In genomic region chr2:128621074-128621473, GRCh38 we compare ENCODE assay signal across 23 cellular contexts.
A peak's percentile ranks its signal among the peaks of the same experiment; 100 is the strongest.
DNase-seq lines count a peak whose midpoint lies in the region; ATAC-seq and TF ChIP-seq lines count a peak whose summit lies in the region.
"Had no signal": no experiment of that assay in that cellular context is flagged by ENCODE, and none has a peak within 500 bp of the region (broad histone marks: within the 10 kb centered on the region; RNA-seq: fewer than 3 reads in every experiment).

No MANE protein-coding gene starts in this region.

- DNase-seq in CD14-positive monocyte (ENCODE audit: low spot score) (peak; percentile 5), IMR-90 (no peak), upper lobe of right lung (peak; percentile 40), NCI-H345 treated with DMSO at 0.1 percent for 48 hours (lab: John Stamatoyannopoulos, UW; ENCODE audit: unreplicated experiment) (no peak), NOMO-1 treated with dmso at 0.1 percent for 144 hours (lab: John Stamatoyannopoulos, UW; ENCODE audit: unreplicated experiment) (no peak)
- DNase-seq: 8988T; ACHN; AML-193; BE2C; Calu3; CD4-positive, alpha-beta memory T cell; COR-L47; DMS53; DMS79 treated with DMSO at 0.1 percent for 48 hours; GF-D8; H9; HFFc6 had no signal

- no peak overlapping the region for H4K5ac ChIP-seq in IMR-90 (ENCODE audit: low read depth, low read length)

- H3K36me3 Mint-ChIP-seq in CD14-positive monocyte (no peaks in the 10 kb centered on the region), nephron (ENCODE audit: low read depth) (no peaks in the 10 kb centered on the region)
- H3K36me3 Mint-ChIP-seq: CD4-positive, alpha-beta memory T cell had no signal

- BruUV-seq in IMR-90 (replicated peaks; lab: Mats Ljungman, UMichigan), result no TSS peak

- H3K9me3 Mint-ChIP-seq in CD14-positive monocyte, result peaks cover 0 to 2% (median 0%) of the 10 kb centered on the region in 7 donors
- peaks cover 2% of the 10 kb centered on the region for H3K9me3 Mint-ChIP-seq in nephron
- H3K9me3 Mint-ChIP-seq: CD4-positive, alpha-beta memory T cell; HFFc6 had no signal

- H2AFZ ChIP-seq in IMR-90 (replicated peaks; ENCODE audit: low read length, poor library complexity), result no peak overlapping the region
- H2AFZ ChIP-seq: GM23338 had no signal

- dilution Hi-C loops in IMR-90 (cut with HindIII; ENCODE audit: low sequenced_read_pairs, unreplicated experiment), result no loop called here

- peak overlapping the region; percentile 57; the same call in 1 of the 2 replicates for H3K4ac ChIP-seq in IMR-90 (ENCODE audit: low read depth, low read length)

- no peak overlapping the region for H3K9ac ChIP-seq in IMR-90 (ENCODE audit: low read depth, low read length)
- H3K9ac ChIP-seq: BLaER1 treated with 17β-estradiol and CSF1 and Interleukin-3, amounts not matched to agents 10 nM and 100 nM had no signal

- no peak overlapping the region for H2BK15ac ChIP-seq in IMR-90 (ENCODE audit: low read depth, low read length)

- no peaks in the 10 kb centered on the region for H3K79me1 ChIP-seq in IMR-90 (ENCODE audit: low read depth in 1 of 2, low read length in 2 of 2)

- H4K20me1 ChIP-seq in IMR-90 (ENCODE audit: insufficient read depth, low read length), result no peaks in the 10 kb centered on the region
- H4K20me1 ChIP-seq: BLaER1 treated with 17β-estradiol and CSF1 and Interleukin-3, amounts not matched to agents 10 nM and 100 nM had no signal

- H3K14ac ChIP-seq in IMR-90 (replicated peaks; ENCODE audit: low read depth, low read length), result peak overlapping the region; percentile 41; the same call in 1 of the 2 replicates

- H3K27me3 Mint-ChIP-seq in CD14-positive monocyte (ENCODE audit: low read depth in 3 of 3) (peaks cover 3 to 5% (median 4%) of the 10 kb centered on the region in 3 donors), nephron (ENCODE audit: low read depth) (peaks cover 5% of the 10 kb centered on the region)

- H4K8ac ChIP-seq in IMR-90 (ENCODE audit: low read depth in 2 of 2, low read length in 2 of 2), result no peak overlapping the region

- no peak overlapping the region for H2AK9ac ChIP-seq in IMR-90 (replicated peaks; ENCODE audit: low read depth, low read length, poor library complexity)

- no peak overlapping the region for H3K4me2 ChIP-seq in IMR-90 (ENCODE audit: low read depth, low read length)
- H3K4me2 ChIP-seq: A549; BLaER1 treated with 17β-estradiol and CSF1 and Interleukin-3, amounts not matched to agents 10 nM and 100 nM; GM23338 had no signal

- no peak overlapping the region for H3K23ac ChIP-seq in IMR-90 (ENCODE audit: low read depth, low read length)

- no peak for TF ChIP-seq POLR2A in IMR-90 (IDR thresholded peaks at IDR 0.05; ENCODE audit: low read depth, low read length)

- H2BK5ac ChIP-seq in IMR-90 (ENCODE audit: low read depth, low read length, poor library complexity, severe bottlenecking), result no peak overlapping the region

- H3K27ac Mint-ChIP-seq in CD14-positive monocyte, result peak overlapping the region in 2 of 7 donors; percentile 38 to 42
- H3K27ac Mint-ChIP-seq in nephron, result peak overlapping the region in 2 of 3 experiments; percentile 4 to 5
- H3K27ac Mint-ChIP-seq: CD4-positive, alpha-beta memory T cell; GM23338; H9; HFFc6 had no signal

- no peak overlapping the region for H3K18ac ChIP-seq in IMR-90 (ENCODE audit: low read depth, low read length)

- no peak for ATAC-seq in IMR-90 (ENCODE audit: low read depth)
- no peak for ATAC-seq in upper lobe of right lung
- ATAC-seq in HG02852 (IDR thresholded peaks at IDR 0.05; ENCODE audit: unreplicated experiment), result no peak
- ATAC-seq: A549, GM23338, HCT116 had no signal

- no peak overlapping the region for H3K56ac ChIP-seq in IMR-90 (ENCODE audit: extremely low read depth, insufficient read depth, low read length)

- no peak for TF ChIP-seq RAD21 in IMR-90 (IDR thresholded peaks at IDR 0.05; ENCODE audit: low read length)

- intact Hi-C loops in CD14-positive monocyte (cut with micrococcal nuclease), result no loop called here
- intact Hi-C loops in IMR-90 (cut with micrococcal nuclease), result loop anchor here (5.0 kb wide), 1 partner anchor 299 kb away; no protein-coding TSS in a partner anchor
- intact Hi-C loops in upper lobe of right lung (cut with DNase I), result no loop called here

- H2BK20ac ChIP-seq in IMR-90 (ENCODE audit: low read depth, low read length), result no peak overlapping the region; the same call in none of the 2 replicates

- H3K27ac ChIP-seq in IMR-90 (ENCODE audit: insufficient read depth, low read length) (peak overlapping the region; percentile 17; the same call in 1 of the 2 replicates), upper lobe of right lung (no peak overlapping the region)
- H3K27ac ChIP-seq: A549; BLaER1 treated with 17β-estradiol and CSF1 and Interleukin-3, amounts not matched to agents 10 nM and 100 nM had no signal

- H2BK120ac ChIP-seq in IMR-90 (ENCODE audit: low read depth, low read length), result peak overlapping the region; percentile 29

- no peak overlapping the region for H3K4me3 ChIP-seq in IMR-90 (ENCODE audit: insufficient read depth, low read depth, low read length)
- H3K4me3 ChIP-seq in upper lobe of right lung, result no peak overlapping the region
- H3K4me3 ChIP-seq: A549; BLaER1 treated with 17β-estradiol and CSF1 and Interleukin-3, amounts not matched to agents 10 nM and 100 nM; GM23338 had no signal

- POLR2A ChIA-PET in IMR-90 (lab: Charles Lee; ENCODE audit: unreplicated experiment), result no interaction called here

- H3K27me3 ChIP-seq in IMR-90 (ENCODE audit: control insufficient read depth, insufficient read depth, low read length) (no peaks in the 10 kb centered on the region), upper lobe of right lung (no peaks in the 10 kb centered on the region)
- H3K27me3 ChIP-seq: BE2C; BLaER1 treated with 17β-estradiol and CSF1 and Interleukin-3, amounts not matched to agents 10 nM and 100 nM had no signal

- in situ Hi-C loops in IMR-90 (cut with MboI; ENCODE audit: low sequenced_read_pairs), result loop anchor here (10.0 kb wide), 1 partner anchor 296 kb away; no protein-coding TSS in a partner anchor

- H3K4me1 ChIP-seq in IMR-90 (ENCODE audit: control insufficient read depth, insufficient read depth, low read length) (peaks cover 34% of the 10 kb centered on the region), upper lobe of right lung (peaks cover 3% of the 10 kb centered on the region)
- H3K4me1 ChIP-seq: A549, BE2C had no signal

- H3K4me1 Mint-ChIP-seq in CD14-positive monocyte (peaks cover 30% of the 10 kb centered on the region), nephron (peaks cover 24% of the 10 kb centered on the region)
- H3K4me1 Mint-ChIP-seq: CD4-positive, alpha-beta memory T cell had no signal

- H4K91ac ChIP-seq in IMR-90 (ENCODE audit: insufficient read depth, low read depth, low read length), result 0 out of 2 replicates have a peak overlapping the region, but pooled peaks have one; percentile 10

- H3K9me1 ChIP-seq in IMR-90 (ENCODE audit: insufficient read depth, low read length), result peaks cover 28% of the 10 kb centered on the region

- no peak overlapping the region for H3K4me3 Mint-ChIP-seq in CD14-positive monocyte
- H3K4me3 Mint-ChIP-seq in nephron, result no peak overlapping the region
- H3K4me3 Mint-ChIP-seq: CD4-positive, alpha-beta memory T cell; GM23338; H9; HFFc6 had no signal

- H3K36me3 ChIP-seq in IMR-90 (ENCODE audit: control insufficient read depth, insufficient read depth, low read length), result no peaks in the 10 kb centered on the region
- H3K36me3 ChIP-seq in upper lobe of right lung, result no peaks in the 10 kb centered on the region
- H3K36me3 ChIP-seq: BE2C; BLaER1 treated with 17β-estradiol and CSF1 and Interleukin-3, amounts not matched to agents 10 nM and 100 nM had no signal

- no peak for TF ChIP-seq CTCF in CD14-positive monocyte (IDR thresholded peaks at IDR 0.05)
- TF ChIP-seq CTCF in IMR-90 (conservative IDR thresholded peaks at IDR 0.05; ENCODE audit: low read depth, low read length), result no peak
- TF ChIP-seq CTCF in nephron (IDR thresholded peaks at IDR 0.05; ENCODE audit: unreplicated experiment in 3 of 3), result no peak
- no peak for TF ChIP-seq CTCF in upper lobe of right lung (IDR thresholded peaks at IDR 0.05)

- CTCF ChIA-PET in IMR-90 (lab: Yijun Ruan, JAX), result interaction anchor here (0.8 kb wide), 1 partner anchor 300 kb away, joined by 3 read pairs; no protein-coding TSS in a partner anchor

- H3K9me3 ChIP-seq in IMR-90 (ENCODE audit: control insufficient read depth, insufficient read depth, low read length), result no peaks in the 10 kb centered on the region
- no peaks in the 10 kb centered on the region for H3K9me3 ChIP-seq in upper lobe of right lung
- H3K9me3 ChIP-seq: A549; BE2C; BLaER1 treated with 17β-estradiol and CSF1 and Interleukin-3, amounts not matched to agents 10 nM and 100 nM had no signal

- H2AK5ac ChIP-seq in IMR-90 (ENCODE audit: low read depth, low read length), result peak overlapping the region; percentile 21; the same call in 1 of the 2 replicates

TF ChIP-seq in IMR-90, 13 proteins besides CTCF, POLR2A, EP300 and RAD21 (continues in another document):
- TF ChIP-seq CEBPB (IDR thresholded peaks at IDR 0.05; ENCODE audit: low read depth, low read length) (no peak), MXI1 (IDR thresholded peaks at IDR 0.05; ENCODE audit: borderline replicate concordance, low read depth, low read length) (no peak), MAFK (IDR thresholded peaks at IDR 0.05; ENCODE audit: low read depth, low read length) (no peak), RCOR1 (IDR thresholded peaks at IDR 0.05; ENCODE audit: insufficient replicate concordance, low read length) (no peak), ELK1 (IDR thresholded peaks at IDR 0.05; ENCODE audit: borderline replicate concordance, low read depth, low read length) (no peak), FOS (IDR thresholded peaks at IDR 0.05; ENCODE audit: low read depth, low read length) (no peak), MAZ (IDR thresholded peaks at IDR 0.05; ENCODE audit: borderline replicate concordance, low read depth, low read length) (no peak), CHD1 (IDR thresholded peaks at IDR 0.05; ENCODE audit: low read depth, low read length) (no peak), USF2 (IDR thresholded peaks at IDR 0.05; ENCODE audit: low read depth, low read length) (no peak)

Comparison
In these comparisons a context has a peak if more than half of its experiments do, and no peak if none do; other contexts are left out.
1. DNase-seq: peak in CD14-positive monocyte (single experiment) and upper lobe of right lung (single experiment); none in IMR-90 (single experiment), NCI-H345 treated with DMSO at 0.1 percent for 48 hours (single experiment) and NOMO-1 treated with dmso at 0.1 percent for 144 hours (single experiment).